In the genomic region with DNA sequence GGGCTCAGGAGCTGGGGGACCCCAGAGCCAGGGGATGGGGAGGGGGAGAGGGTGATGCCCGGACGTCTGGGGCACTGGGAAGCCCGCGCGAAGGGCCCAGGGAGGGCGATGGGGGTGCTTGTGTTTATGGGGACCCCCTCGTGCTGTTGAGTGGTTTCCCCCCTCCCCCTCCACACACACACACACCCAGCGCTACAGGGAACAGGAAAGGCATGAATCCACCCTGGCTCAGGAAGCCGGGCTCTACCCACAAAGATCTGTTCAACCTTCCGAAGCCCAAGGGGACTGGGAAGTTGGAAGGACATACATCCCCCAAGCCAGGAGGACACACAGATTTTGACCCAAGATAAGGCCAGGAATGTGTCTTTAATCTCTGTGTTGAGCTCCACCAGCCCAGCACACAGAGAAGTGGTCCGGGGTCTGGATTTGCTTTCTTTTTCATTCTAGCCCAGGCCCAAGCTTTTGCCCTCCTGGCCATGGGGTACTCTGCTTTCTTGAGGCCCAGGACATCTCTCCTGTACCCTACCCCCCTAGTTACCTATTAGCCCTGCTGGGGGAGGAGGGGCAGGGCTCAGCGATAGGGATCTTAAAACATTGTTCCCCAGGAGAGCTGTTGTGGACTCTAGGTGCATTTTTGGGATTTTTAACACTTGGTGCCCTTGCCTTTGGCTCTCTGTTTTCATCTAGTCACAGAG, we compare ENCODE assay signal across 8 cellular contexts. TPM values are rescaled to one million over a fixed set of nuclear protein-coding genes. Genes with fewer than 3 reads are reported as not detected.
DNase-seq lines count a peak whose midpoint lies in the region; ATAC-seq and TF ChIP-seq lines count a peak whose summit lies in the region.

No MANE protein-coding gene starts in this region.

- TSS peak; percentile 39 for BruUV-seq in PC-3 (replicated peaks; lab: Mats Ljungman, UMichigan)

- intact Hi-C loops in PC-3 (cut with micrococcal nuclease), result loop anchor here (10.0 kb wide), 1 partner anchor 162 kb away; the partner anchor contains the start of gene EXOC7

- TF ChIP-seq CTCF in PC-3 (conservative IDR thresholded peaks at IDR 0.05; ENCODE audit: low read depth, low read length), result no peak

- peak overlapping the region; percentile 93 for H3K4me2 ChIP-seq in PC-3 (ENCODE audit: low read length)

- peak overlapping the region; percentile 82 for H3K9ac ChIP-seq in PC-3 (ENCODE audit: low read length)

- CTCF ChIA-PET in PC-3 (lab: Charles Lee), result no interaction called here

- H2AFZ ChIP-seq in PC-3 (ENCODE audit: low read length), result no peak overlapping the region

- peaks cover 10% of the 10 kb centered on the region; the same call in 1 of the 2 replicates for H3K36me3 ChIP-seq in PC-3 (ENCODE audit: low read depth, low read length)
- H3K36me3 ChIP-seq in muscle layer of duodenum (ENCODE audit: control insufficient read depth in 1 of 2, insufficient read depth in 2 of 2, low read length in 2 of 2), result peaks cover 0 to 9% of the 10 kb centered on the region in 2 donors

- no peaks in the 10 kb centered on the region for H3F3A ChIP-seq in PC-3 (ENCODE audit: low read length, unreplicated experiment)

- H4K20me1 ChIP-seq in PC-3 (ENCODE audit: low read length), result peaks cover 11% of the 10 kb centered on the region; the same call in 1 of the 2 replicates

- H3K4me1 ChIP-seq in PC-3 (ENCODE audit: insufficient read depth, low read length) (peaks cover 50% of the 10 kb centered on the region), muscle layer of duodenum (ENCODE audit: control insufficient read depth in 1 of 2, insufficient read depth in 2 of 2, low read length in 2 of 2) (peaks cover 11 to 46% of the 10 kb centered on the region in 2 donors)

- H3K9me3 ChIP-seq in PC-3 (ENCODE audit: low read length) (no peaks in the 10 kb centered on the region), muscle layer of duodenum (ENCODE audit: control insufficient read depth in 1 of 2, low read length in 2 of 2) (no peaks in the 10 kb centered on the region)

- H3K9me2 ChIP-seq in PC-3 (replicated peaks; ENCODE audit: low read length), result no peaks in the 10 kb centered on the region

- H3K27ac ChIP-seq in PC-3 (ENCODE audit: low read length) (no peak overlapping the region), muscle layer of duodenum (ENCODE audit: low read length) (peak overlapping the region; percentile 80)

- DNase-seq in DMS 273 (lab: John Stamatoyannopoulos, UW; ENCODE audit: unreplicated experiment) (peak; percentile 50), DMS 273 treated with DMSO at 0.1 percent for 48 hours (lab: John Stamatoyannopoulos, UW) (no peak), PC-3 (no peak), dermis blood vessel endothelial cell (peak; percentile 67), glomerular visceral epithelial cell (ENCODE audit: extremely low spot score) (no peak), midbrain (lab: John Stamatoyannopoulos, UW) (no peak)

- H3K79me2 ChIP-seq in PC-3 (ENCODE audit: low read length), result peaks cover 45% of the 10 kb centered on the region

- POLR2A ChIA-PET in PC-3 (lab: Charles Lee; ENCODE audit: unreplicated experiment), result no interaction called here

- H3K27me3 ChIP-seq in PC-3 (ENCODE audit: low read length), result no peaks in the 10 kb centered on the region
- no peaks in the 10 kb centered on the region for H3K27me3 ChIP-seq in muscle layer of duodenum (ENCODE audit: low read depth, low read length)

- ATAC-seq in PC-3 (no peak), GM18861 (IDR thresholded peaks at IDR 0.05; ENCODE audit: unreplicated experiment) (no peak)

- H3K4me3 ChIP-seq in PC-3 (ENCODE audit: low read length) (peak overlapping the region; percentile 77), muscle layer of duodenum (ENCODE audit: low read depth in 1 of 2, low read length in 2 of 2) (peak overlapping the region; percentile 87 to 91)

RNA-seq across cellular contexts. Expression of gene UBALD2, which starts 1.2 kb away (rescaled TPM):
- total RNA-seq in PC-3 (2014; rRNA removed), result 59.5 and 63.5 TPM in 2 replicates
- 3.2 and 10.4 TPM in 2 replicates for total RNA-seq in dermis blood vessel endothelial cell

RNA-seq across cellular contexts. Expression of gene RNF157, which starts 26.1 kb away (rescaled TPM):
- 7.3 and 7.4 TPM in 2 replicates for total RNA-seq in PC-3 (2014; rRNA removed)
- 0.34 and 0.74 TPM in 2 replicates for total RNA-seq in dermis blood vessel endothelial cell

RNA-seq across cellular contexts. Expression of gene QRICH2, which starts 41.7 kb away (rescaled TPM):
- total RNA-seq in PC-3 (2014; rRNA removed) (2.2 and 5.7 TPM in 2 replicates), dermis blood vessel endothelial cell (8.5 and 13.8 TPM in 2 replicates)

Comparison
In these comparisons a context has a peak if more than half of its experiments do, and no peak if none do; other contexts are left out.
1. DNase-seq: peak in DMS 273 (single experiment) and dermis blood vessel endothelial cell (single experiment); none in DMS 273 treated with DMSO at 0.1 percent for 48 hours (single experiment), PC-3 (single experiment), glomerular visceral epithelial cell (single experiment) and midbrain (single experiment).